In genomic region chr19:18118420-18119242, GRCh38 we compare ENCODE assay signal across 8 cellular contexts. TPM values are rescaled to one million over a fixed set of nuclear protein-coding genes. Genes with fewer than 3 reads are reported as not detected.
A peak's percentile ranks its signal among the peaks of the same experiment; 100 is the strongest.
DNase-seq lines count a peak whose midpoint lies in the region; ATAC-seq and TF ChIP-seq lines count a peak whose summit lies in the region.

No MANE protein-coding gene starts in this region.

- H3K4me1 ChIP-seq in skeletal muscle satellite cell (ENCODE audit: control insufficient read depth, insufficient read depth, low read length), result peaks cover 18% of the 10 kb centered on the region

- H3K4me3 Mint-ChIP-seq in glutamatergic neuron (ENCODE audit: unreplicated experiment), result peak overlapping the region; percentile 84

- ATAC-seq in GM21737 (IDR thresholded peaks at IDR 0.05; ENCODE audit: unreplicated experiment) (peak; percentile 3), GM18520 (IDR thresholded peaks at IDR 0.05; ENCODE audit: unreplicated experiment) (no peak)

- peak overlapping the region; percentile 99 for H3K4me2 ChIP-seq in skeletal muscle satellite cell (ENCODE audit: low read length)

- peak overlapping the region; percentile 79 for H3K9ac ChIP-seq in skeletal muscle satellite cell (ENCODE audit: low read depth, low read length)

- no peaks in the 10 kb centered on the region for H3K27me3 ChIP-seq in skeletal muscle satellite cell (ENCODE audit: control insufficient read depth, insufficient read depth, low read length)

- no peaks in the 10 kb centered on the region for H3K36me3 Mint-ChIP-seq in glutamatergic neuron (ENCODE audit: unreplicated experiment)

- TF ChIP-seq CTCF in WI38 (IDR thresholded peaks at IDR 0.05; ENCODE audit: low read depth, low read length), result no peak
- TF ChIP-seq CTCF in glutamatergic neuron (IDR thresholded peaks at IDR 0.05; ENCODE audit: partially characterized antibody, unreplicated experiment), result no peak

- DNase-seq in glutamatergic neuron (no peak), NOMO-1 treated with dmso at 0.1 percent for 144 hours (lab: John Stamatoyannopoulos, UW; ENCODE audit: unreplicated experiment) (no peak), 8988T (no peak), NOMO-1 (lab: John Stamatoyannopoulos, UW; ENCODE audit: unreplicated experiment in 2 of 2) (no peak)

- peaks cover 11% of the 10 kb centered on the region for H3K27me3 Mint-ChIP-seq in glutamatergic neuron (ENCODE audit: unreplicated experiment)

- peak overlapping the region; percentile 65 for H3K4me3 ChIP-seq in WI38 (ENCODE audit: low read depth, low read length)
- H3K4me3 ChIP-seq in skeletal muscle satellite cell (ENCODE audit: low read length), result peak overlapping the region; percentile 84

- peaks cover 2% of the 10 kb centered on the region for H3K9me3 Mint-ChIP-seq in glutamatergic neuron (ENCODE audit: unreplicated experiment)

- H3K27ac Mint-ChIP-seq in glutamatergic neuron (ENCODE audit: unreplicated experiment), result peak overlapping the region; percentile 8

- H3K4me1 Mint-ChIP-seq in glutamatergic neuron (ENCODE audit: low read depth, unreplicated experiment), result peaks cover 7% of the 10 kb centered on the region

- no peaks in the 10 kb centered on the region for H3K9me3 ChIP-seq in skeletal muscle satellite cell (replicated peaks; ENCODE audit: low read length)

- H3K36me3 ChIP-seq in skeletal muscle satellite cell (ENCODE audit: insufficient read depth, low read length), result peaks cover 6% of the 10 kb centered on the region

RNA-seq across cellular contexts. Expression of gene MAST3, which starts 21.1 kb away (rescaled TPM):
- total RNA-seq in glutamatergic neuron (ENCODE audit: unreplicated experiment), result 16.6 TPM
- total RNA-seq in skeletal muscle satellite cell (2012; rRNA removed), result 1.8 and 4.4 TPM in 2 replicates

RNA-seq across cellular contexts. Expression of gene IL12RB1, which starts 31.9 kb away (rescaled TPM):
- total RNA-seq in glutamatergic neuron (ENCODE audit: unreplicated experiment), result not detected
- total RNA-seq in skeletal muscle satellite cell (2012; rRNA removed), result 0.25 TPM in 1 of 2 replicates, not detected in the other

RNA-seq across cellular contexts. Expression of gene PIK3R2, which starts 34.3 kb away (rescaled TPM):
- total RNA-seq in glutamatergic neuron (ENCODE audit: unreplicated experiment), result 36.4 TPM
- total RNA-seq in skeletal muscle satellite cell (2012; rRNA removed), result 19.8 and 22.5 TPM in 2 replicates

RNA-seq across cellular contexts. Expression of gene IFI30, which starts 55.0 kb away (rescaled TPM):
- total RNA-seq in glutamatergic neuron (ENCODE audit: unreplicated experiment), result 0.76 TPM
- total RNA-seq in skeletal muscle satellite cell (2012; rRNA removed), result 72.0 and 80.6 TPM in 2 replicates
